In the genomic region with DNA sequence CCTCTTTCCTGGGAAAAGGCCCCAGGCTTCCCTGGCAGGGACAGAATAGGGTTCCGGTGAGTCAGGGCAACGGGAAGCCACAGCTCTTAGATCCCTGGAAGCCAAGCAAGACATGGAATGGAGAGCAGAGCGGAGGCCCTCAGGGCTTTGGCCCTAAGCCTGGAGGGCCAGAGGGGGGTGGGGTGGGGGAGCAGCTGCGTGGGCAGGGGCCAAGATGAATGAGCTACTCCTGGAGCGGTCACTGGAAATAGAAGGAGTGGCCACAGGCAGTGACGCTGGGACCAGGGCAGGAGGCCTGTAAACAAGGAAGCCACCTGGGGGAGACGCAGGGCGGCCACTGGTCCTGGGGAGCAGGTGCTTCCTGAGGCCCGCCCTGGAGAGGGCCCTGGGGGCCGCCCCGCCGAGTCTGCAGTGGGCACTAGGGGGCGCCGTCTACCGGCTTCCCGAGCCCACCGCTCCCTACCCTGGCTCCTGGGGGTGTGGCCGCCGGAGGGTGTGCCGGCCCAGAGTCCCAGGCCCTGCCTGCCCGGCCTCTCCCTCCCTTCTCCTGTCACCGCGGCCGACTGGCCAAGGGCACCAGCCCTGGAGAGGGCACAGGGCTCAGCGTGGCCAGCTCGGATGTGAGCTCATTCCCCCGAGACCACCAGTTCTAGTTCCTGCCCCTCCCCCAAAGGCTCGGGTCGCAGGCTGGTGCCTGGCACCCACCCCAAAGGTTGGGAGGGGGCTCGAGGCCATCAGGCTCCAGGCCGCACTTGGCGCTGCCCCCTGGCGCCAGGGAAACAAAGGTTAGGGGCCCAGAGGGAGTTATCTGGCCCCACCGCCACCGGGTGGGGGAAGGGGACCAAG, we compare ENCODE assay signal across 8 cellular contexts. TPM values are rescaled to one million over a fixed set of nuclear protein-coding genes. Genes with fewer than 3 reads are reported as not detected.
DNase-seq lines count a peak whose midpoint lies in the region; ATAC-seq and TF ChIP-seq lines count a peak whose summit lies in the region.

No MANE protein-coding gene starts in this region.

- intact Hi-C loops in uterus (cut with DNase I; ENCODE audit: low total_unique reads) = loop anchor here (10.0 kb wide), 1 partner anchor 118 kb away; no protein-coding TSS in a partner anchor

- TF ChIP-seq CTCF in right atrium auricular region (IDR thresholded peaks at IDR 0.05) (peak; percentile 76 to 95), uterus (IDR thresholded peaks at IDR 0.05) (peak; percentile 72 to 88 (median 81))

- peak overlapping the region; percentile 50 for H3K4me3 Mint-ChIP-seq in T-helper 1 cell treated with Interleukin-12 subunit alpha and Interleukin-12 subunit beta and Interleukin-4 antibody, amounts not matched to agents 30 μg/mL and 1 μg/mL, for 36 hours

- H3K9ac ChIP-seq in rectal smooth muscle tissue (ENCODE audit: low read length) = peak overlapping the region; percentile 93

- peak; percentile 71 for ATAC-seq in HG02588 (IDR thresholded peaks at IDR 0.05; ENCODE audit: unreplicated experiment)

- peaks cover 19% of the 10 kb centered on the region for H3K36me3 Mint-ChIP-seq in T-helper 1 cell treated with Interleukin-12 subunit alpha and Interleukin-12 subunit beta and Interleukin-4 antibody, amounts not matched to agents 30 μg/mL and 1 μg/mL, for 36 hours (ENCODE audit: low read depth)

- TF ChIP-seq POLR2A in uterus (IDR thresholded peaks at IDR 0.05) = peak in 1 of 2 donors; percentile 43

- H3K27me3 ChIP-seq in right atrium auricular region (no peaks in the 10 kb centered on the region), rectal smooth muscle tissue (ENCODE audit: control insufficient read depth, insufficient read depth, low read length) (no peaks in the 10 kb centered on the region), uterus (no peaks in the 10 kb centered on the region)

- H3K36me3 ChIP-seq in right atrium auricular region = peaks cover 23% of the 10 kb centered on the region
- H3K36me3 ChIP-seq in rectal smooth muscle tissue (ENCODE audit: control insufficient read depth, insufficient read depth, low read length) = peaks cover 13% of the 10 kb centered on the region
- no peaks in the 10 kb centered on the region for H3K36me3 ChIP-seq in uterus

- H3K4me1 ChIP-seq in right atrium auricular region (peaks cover 0 to 59% of the 10 kb centered on the region in 2 donors), rectal smooth muscle tissue (ENCODE audit: control insufficient read depth, insufficient read depth, low read length) (peaks cover 10% of the 10 kb centered on the region), uterus (peaks cover 0 to 5% of the 10 kb centered on the region in 2 donors)

- no peak overlapping the region for H3K27ac Mint-ChIP-seq in T-helper 1 cell treated with Interleukin-12 subunit alpha and Interleukin-12 subunit beta and Interleukin-4 antibody, amounts not matched to agents 30 μg/mL and 1 μg/mL, for 36 hours

- H3K27ac ChIP-seq in angular gyrus (ENCODE audit: low read depth, low read length) = peak overlapping the region; percentile 17
- peak overlapping the region; percentile 96 to 99 for H3K27ac ChIP-seq in right atrium auricular region
- peak overlapping the region; percentile 84 for H3K27ac ChIP-seq in rectal smooth muscle tissue (ENCODE audit: low read depth, low read length)
- peak overlapping the region; percentile 77 to 79 for H3K27ac ChIP-seq in uterus

- DNase-seq in GF-D8 (lab: John Stamatoyannopoulos, UW) = peak; percentile 57
- DNase-seq in NCI-H1105 treated with DMSO at 0.1 percent for 48 hours (lab: John Stamatoyannopoulos, UW) = peak; percentile 78
- peak; percentile 93 for DNase-seq in right atrium auricular region (ENCODE audit: low spot score)
- DNase-seq in uterus = peak; percentile 88 to 90

- no peaks in the 10 kb centered on the region for H3K9me3 Mint-ChIP-seq in T-helper 1 cell treated with Interleukin-12 subunit alpha and Interleukin-12 subunit beta and Interleukin-4 antibody, amounts not matched to agents 30 μg/mL and 1 μg/mL, for 36 hours

- H3K4me3 ChIP-seq in right atrium auricular region (peak overlapping the region; percentile 27 to 57), rectal smooth muscle tissue (ENCODE audit: low read length) (peak overlapping the region; percentile 78), uterus (peak overlapping the region; percentile 21 to 38)

- H3K9me3 ChIP-seq in right atrium auricular region (no peaks in the 10 kb centered on the region), uterus (no peaks in the 10 kb centered on the region)

- peaks cover 26% of the 10 kb centered on the region for H3K4me1 Mint-ChIP-seq in T-helper 1 cell treated with Interleukin-12 subunit alpha and Interleukin-12 subunit beta and Interleukin-4 antibody, amounts not matched to agents 30 μg/mL and 1 μg/mL, for 36 hours (ENCODE audit: low read depth)

- no peaks in the 10 kb centered on the region for H3K27me3 Mint-ChIP-seq in T-helper 1 cell treated with Interleukin-12 subunit alpha and Interleukin-12 subunit beta and Interleukin-4 antibody, amounts not matched to agents 30 μg/mL and 1 μg/mL, for 36 hours (ENCODE audit: low read depth)

RNA-seq across cellular contexts. Expression of a gene that starts 12.1 kb away (rescaled TPM):
- total RNA-seq in right atrium auricular region (10 to 100 TPM; 18.1 to 26.1 TPM), uterus (10 to 100 TPM in 2 of 4 donors, 1 to 10 TPM in 2; 3.8 to 33.3 (median 17.3) TPM)

RNA-seq across cellular contexts. Expression of a gene that starts 22.8 kb away (rescaled TPM):
- total RNA-seq in right atrium auricular region = 1 to 10 TPM; 7.5 to 9.8 TPM
- total RNA-seq in uterus = 10 to 100 TPM; 18.2 to 31.1 (median 22.6) TPM

RNA-seq across cellular contexts. Expression of a gene that starts 32.3 kb away (rescaled TPM):
- total RNA-seq in right atrium auricular region (not detected), uterus (under 1 TPM in 1 of 4 donors, not detected in 3; 0.76 TPM)

RNA-seq across cellular contexts. Expression of a gene that starts 46.9 kb away (rescaled TPM):
- total RNA-seq in right atrium auricular region = 10 to 100 TPM; 11.9 to 36.1 TPM
- 1 to 10 TPM in 2 of 4 donors, under 1 TPM in 1, not detected in 1; 0.35 to 1.8 (median 1.4) TPM for total RNA-seq in uterus

Comparison
In these comparisons a context has a peak if more than half of its experiments do, and no peak if none do; other contexts are left out.
1. Peak in every context shown above with its lines: DNase-seq, ATAC-seq, H3K4me3 ChIP-seq and H3K27ac ChIP-seq.
2. H3K27ac ChIP-seq: peak in every context shown above with its lines; median percentile 98 in right atrium auricular region; 84 in rectal smooth muscle tissue; 78 in uterus; 17 in angular gyrus.